Comparison of ENCODE assay signal across 22 cellular contexts in genomic region chr18:23191232-23191631, GRCh38. TPM values are rescaled to one million over a fixed set of nuclear protein-coding genes. Genes with fewer than 3 reads are reported as not detected.
"Had no signal": no experiment of that assay in that cellular context is flagged by ENCODE, and none has a peak within 500 bp of the region (broad histone marks: within the 10 kb centered on the region; RNA-seq: fewer than 3 reads in every experiment).

No MANE protein-coding gene starts in this region.

- H3K79me2 ChIP-seq: hepatocyte had no signal

- FAIRE-seq: pancreas, small intestine, urothelium cell line had no signal

- H2AFZ ChIP-seq: hepatocyte had no signal

- H3K36me3 ChIP-seq: left ventricle myocardium inferior, pancreas, prostate gland, sigmoid colon, spleen, thoracic aorta, upper lobe of right lung had no signal

- H3K9me3 ChIP-seq: left ventricle myocardium inferior, pancreas, prostate gland, sigmoid colon, spleen, suprapubic skin, thoracic aorta, tibial artery, upper lobe of right lung had no signal

- H3K4me3 ChIP-seq: hepatocyte, left ventricle myocardium inferior, lung, pancreas, prostate gland, sigmoid colon, spleen, suprapubic skin, thoracic aorta, tibial artery, upper lobe of right lung had no signal

- H3K27me3 ChIP-seq: hepatocyte, pancreas, sigmoid colon, spleen, suprapubic skin, tibial artery, upper lobe of right lung had no signal

- DNase-seq: islet precursor cell; left ventricle myocardium inferior; mesendoderm; pancreas; retina; right cardiac atrium; sigmoid colon; stimulated activated CD4-positive, alpha-beta T cell treated with anti-CD3 and anti-CD28 coated beads, Interleukin-4, amount 100 ng/mL, for 24 hours; tibial artery; trophoblast cell; upper lobe of right lung had no signal

- H3K27ac ChIP-seq: hepatocyte, left ventricle myocardium inferior, pancreas, prostate gland, spleen, suprapubic skin, thoracic aorta, tibial artery, upper lobe of right lung had no signal

- H3K4me2 ChIP-seq: hepatocyte had no signal

- H3K4me1 ChIP-seq: pancreas, prostate gland had no signal

- ATAC-seq: naive thymus-derived CD4-positive, alpha-beta T cell; natural killer cell treated with Interleukin-12 subunit alpha and Interleukin-12 subunit beta and Interleukin-15 and Interleukin-18, amount 100 ng/mL, for 72 hours; right cardiac atrium; stimulated activated effector memory CD8-positive, alpha-beta T cell treated with anti-CD3 and anti-CD28 coated beads, Interleukin-12 subunit alpha, Interleukin-12 subunit beta, amount 100 ng/mL, for 72 hours; upper lobe of right lung had no signal

RNA-seq across cellular contexts. Expression of gene CABLES1, which starts 55.9 kb away (rescaled TPM):
- polyA plus RNA-seq: naive thymus-derived CD4-positive, alpha-beta T cell had no signal
